15 cellular contexts compared by ENCODE assay signal in the genomic region with DNA sequence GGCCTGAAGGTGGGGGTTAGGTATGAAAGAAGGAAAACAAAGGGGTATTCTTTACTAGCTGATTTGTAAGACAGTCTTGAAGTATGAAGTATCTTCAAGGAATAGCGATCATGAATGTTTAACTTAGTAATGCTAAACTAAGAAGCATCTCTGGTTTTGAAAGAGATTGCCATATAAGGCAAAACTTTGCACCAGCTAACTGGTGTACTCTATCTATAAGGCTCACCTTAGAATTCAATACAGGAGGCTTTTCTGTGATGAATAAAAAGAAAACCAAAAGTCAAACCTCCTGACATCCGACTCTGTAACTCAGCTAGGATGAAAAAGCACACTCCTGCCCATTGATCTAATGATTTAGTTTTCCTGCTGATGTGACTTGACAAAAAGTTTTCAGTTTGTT. TPM values are rescaled to one million over a fixed set of nuclear protein-coding genes. Genes with fewer than 3 reads are reported as not detected.
DNase-seq lines count a peak whose midpoint lies in the region; ATAC-seq, FAIRE-seq and TF ChIP-seq lines count a peak whose summit lies in the region.
"Had no signal": no experiment of that assay in that cellular context is flagged by ENCODE, and none has a peak within 500 bp of the region (broad histone marks: within the 10 kb centered on the region; RNA-seq: fewer than 3 reads in every experiment).

No MANE protein-coding gene starts in this region.

- TF ChIP-seq POLR2A in GM12892 (IDR thresholded peaks at IDR 0.05; ENCODE audit: low read depth, low read length) = no peak

- H3K4me1 Mint-ChIP-seq in neural crest cell = peaks cover 40% of the 10 kb centered on the region

- ATAC-seq in GM19025 (IDR thresholded peaks at IDR 0.05; ENCODE audit: low read depth, unreplicated experiment) (peak; percentile 55), GM21529 (IDR thresholded peaks at IDR 0.05; ENCODE audit: unreplicated experiment) (peak; percentile 66), HG03571 (IDR thresholded peaks at IDR 0.05; ENCODE audit: unreplicated experiment) (peak; percentile 76)
- ATAC-seq: CD8-positive, alpha-beta T cell; left cardiac atrium had no signal

- DNase-seq in neural crest cell (ENCODE audit: low read depth, low spot score) = no peak
- no peak for DNase-seq in GM12892 (ENCODE audit: insufficient read length)
- no peak for DNase-seq in hypothalamus (lab: John Stamatoyannopoulos, UW)
- no peak for DNase-seq in NCI-H774 (lab: John Stamatoyannopoulos, UW)
- DNase-seq: activated CD4-positive, alpha-beta T cell treated with anti-CD3 and anti-CD28 coated beads, Interleukin-2, amount 10 ng/mL, durations not matched to agents 7 days and 5 days; activated effector memory CD4-positive, alpha-beta T cell treated with anti-CD3 and anti-CD28 coated beads, Interleukin-2, amount 50 U/mL, for 16 hours; CD8-positive, alpha-beta T cell; H7; left cardiac atrium; NCI-H2171; SHP77 treated with DMSO at 0.1 percent for 48 hours had no signal

- peak overlapping the region; percentile 48 for H3K27ac Mint-ChIP-seq in neural crest cell (ENCODE audit: unreplicated experiment)
- H3K27ac Mint-ChIP-seq: activated CD4-positive, alpha-beta T cell treated with anti-CD3 and anti-CD28 coated beads, Interleukin-2, amount 10 ng/mL, durations not matched to agents 7 days and 5 days; CD8-positive, alpha-beta T cell had no signal

- H3K36me3 Mint-ChIP-seq in neural crest cell (ENCODE audit: low read depth) = no peaks in the 10 kb centered on the region

- H3K4me3 Mint-ChIP-seq in neural crest cell = no peak overlapping the region
- H3K4me3 Mint-ChIP-seq: activated CD4-positive, alpha-beta T cell treated with anti-CD3 and anti-CD28 coated beads, Interleukin-2, amount 10 ng/mL, durations not matched to agents 7 days and 5 days; CD8-positive, alpha-beta T cell had no signal

- no peaks in the 10 kb centered on the region for H3K27me3 Mint-ChIP-seq in neural crest cell (ENCODE audit: low read depth)
- H3K27me3 Mint-ChIP-seq: activated CD4-positive, alpha-beta T cell treated with anti-CD3 and anti-CD28 coated beads, Interleukin-2, amount 10 ng/mL, durations not matched to agents 7 days and 5 days had no signal

- H3K9me3 Mint-ChIP-seq in neural crest cell = no peaks in the 10 kb centered on the region
- H3K9me3 Mint-ChIP-seq: activated CD4-positive, alpha-beta T cell treated with anti-CD3 and anti-CD28 coated beads, Interleukin-2, amount 10 ng/mL, durations not matched to agents 7 days and 5 days; CD8-positive, alpha-beta T cell had no signal

- no peak for FAIRE-seq in GM12892 (lab: Jason Lieb, UNC)
- FAIRE-seq: HTR-8/SVneo had no signal

- no peak for TF ChIP-seq CTCF in neural crest cell (conservative IDR thresholded peaks at IDR 0.05)

RNA-seq across cellular contexts. Expression of a gene that starts 54.7 kb away (rescaled TPM):
- 20.7 and 22.8 TPM in 2 replicates for total RNA-seq in neural crest cell
- polyA plus RNA-seq in GM12892 (2012; ENCODE audit: missing spikeins) = 1.2 TPM
